In the genomic region with DNA sequence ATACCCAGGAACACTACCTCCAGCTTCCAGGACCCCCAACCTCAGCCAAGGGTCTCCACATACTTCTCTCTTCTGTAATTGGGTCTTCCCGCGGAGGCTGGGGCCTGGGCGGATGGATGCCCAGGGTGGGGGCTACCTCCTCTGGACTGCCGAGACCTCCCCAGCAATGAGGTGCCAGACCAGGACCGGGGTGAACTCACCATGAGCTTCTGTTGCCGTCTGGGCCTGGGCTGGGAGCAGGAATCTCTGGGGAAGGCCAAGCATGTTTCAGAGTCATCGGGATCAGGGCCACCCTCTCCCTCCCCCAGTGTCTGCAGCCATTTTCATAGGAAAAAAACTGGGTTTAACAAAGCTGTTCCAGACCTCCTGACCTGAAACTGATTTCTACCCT, we compare ENCODE assay signal across 27 cellular contexts. TPM values are rescaled to one million over a fixed set of nuclear protein-coding genes. Genes with fewer than 3 reads are reported as not detected.
DNase-seq lines count a peak whose midpoint lies in the region; ATAC-seq, FAIRE-seq and TF ChIP-seq lines count a peak whose summit lies in the region.
"Had no signal": no experiment of that assay in that cellular context is flagged by ENCODE, and none has a peak within 500 bp of the region (broad histone marks: within the 10 kb centered on the region; RNA-seq: fewer than 3 reads in every experiment).

No MANE protein-coding gene starts in this region.

- peak overlapping the region; percentile 92 for H3K4me2 ChIP-seq in HepG2 (ENCODE audit: low read depth, low read length)
- peak overlapping the region; percentile 97 for H3K4me2 ChIP-seq in hepatocyte
- H3K4me2 ChIP-seq: BLaER1 had no signal

- no peaks in the 10 kb centered on the region for H3K27me3 Mint-ChIP-seq in MCF 10A (ENCODE audit: insufficient read depth, unreplicated experiment)

- TF ChIP-seq POLR2A in HepG2 (IDR thresholded peaks at IDR 0.05; ENCODE audit: insufficient read depth in 1 of 2, low read depth in 2 of 2, low read length in 2 of 2) (no peak), right lobe of liver (IDR thresholded peaks at IDR 0.05) (no peak), ovary (IDR thresholded peaks at IDR 0.05) (no peak)

- H3K27me3 ChIP-seq in HepG2 (ENCODE audit: control insufficient read depth in 1 of 2, insufficient read depth in 2 of 2, low read length in 2 of 2) = peaks cover 21 to 91% of the 10 kb centered on the region in 2 experiments
- H3K27me3 ChIP-seq in right lobe of liver = no peaks in the 10 kb centered on the region
- no peaks in the 10 kb centered on the region for H3K27me3 ChIP-seq in hepatocyte
- H3K27me3 ChIP-seq in ovary = no peaks in the 10 kb centered on the region
- no peaks in the 10 kb centered on the region for H3K27me3 ChIP-seq in aorta (ENCODE audit: control insufficient read depth in 1 of 2, insufficient read depth in 2 of 2, low read length in 1 of 2)

- peaks cover 48% of the 10 kb centered on the region for H3K4me1 ChIP-seq in HepG2 (ENCODE audit: insufficient read depth, low read length)
- peaks cover 0 to 28% (median 13%) of the 10 kb centered on the region in 4 donors for H3K4me1 ChIP-seq in right lobe of liver
- H3K4me1 ChIP-seq in hepatocyte (ENCODE audit: insufficient read depth) = peaks cover 41% of the 10 kb centered on the region
- peaks cover 7% of the 10 kb centered on the region for H3K4me1 ChIP-seq in ovary (ENCODE audit: insufficient read depth)
- H3K4me1 ChIP-seq in aorta (ENCODE audit: control insufficient read depth in 1 of 2, insufficient read depth in 2 of 2, low read length in 2 of 2) = no peaks in the 10 kb centered on the region

- no peaks in the 10 kb centered on the region for H3K9me2 ChIP-seq in hepatocyte (replicated peaks; ENCODE audit: insufficient read depth)

- no peak for DNase-seq in HepG2 (ENCODE audit: low spot score)
- no peak for DNase-seq in right lobe of liver
- DNase-seq in hepatocyte (ENCODE audit: low spot score) = no peak
- DNase-seq in ovary = peak in 4 of 5 donors; percentile 17 to 37 (median 32)
- no peak for DNase-seq in NCI-H226
- DNase-seq in MCF 10A (ENCODE audit: unreplicated experiment) = no peak
- DNase-seq in foreskin fibroblast = no peak
- DNase-seq in aorta = no peak
- DNase-seq: activated CD4-positive, alpha-beta T cell treated with anti-CD3 and anti-CD28 coated beads, Interleukin-2, amount 10 ng/mL, durations not matched to agents 24 days and 14 days; activated naive CD4-positive, alpha-beta T cell treated with anti-CD3 and anti-CD28 coated beads for 36 hours; activated T-cell treated with anti-CD3 and anti-CD28 coated beads, Interleukin-2, amount 50 U/mL, for 72 hours; GOT3; naive thymus-derived CD8-positive, alpha-beta T cell; NCI-H1105 treated with DMSO at 0.1 percent for 48 hours; NCI-H2081 treated with DMSO at 0.1 percent for 48 hours; NCI-H510A; NK-92 treated with Interleukin-12 subunit alpha and Interleukin-12 subunit beta, amount 100 ng/mL, for 24 hours; stimulated activated CD4-positive, alpha-beta T cell treated with anti-CD3 and anti-CD28 coated beads, Interleukin-2, amount 100 ng/mL, for 48 hours; stimulated activated naive B cell treated with anti-CD40 and anti-IgM and Interleukin-4, amounts not matched to agents 10 μg/mL and 1 μg/mL and 100 μg/mL, for 72 hours; T-helper 2 cell; trophoblast cell had no signal

- no peak for TF ChIP-seq CTCF in HepG2 (CRISPR knock-in tag; IDR thresholded peaks at IDR 0.05)
- TF ChIP-seq CTCF in right lobe of liver (IDR thresholded peaks at IDR 0.05) = no peak
- TF ChIP-seq CTCF in hepatocyte (IDR thresholded peaks at IDR 0.05; ENCODE audit: poor library complexity) = no peak
- no peak for TF ChIP-seq CTCF in ovary (IDR thresholded peaks at IDR 0.05)
- TF ChIP-seq CTCF in MCF 10A (IDR thresholded peaks at IDR 0.05; ENCODE audit: unreplicated experiment) = no peak
- TF ChIP-seq CTCF in foreskin fibroblast (IDR thresholded peaks at IDR 0.05; ENCODE audit: low read depth, low read length) = no peak

- 61% methylated on average over 5 of the region's 7 CpGs for WGBS in HepG2 (ENCODE audit: low lambda C conversion rate)
- 78% methylated on average over 2 of the region's 7 CpGs for WGBS in right lobe of liver (ENCODE audit: insufficient coverage, low coverage, low lambda C conversion rate, missing lambda C conversion rate)
- 97% methylated on average over 7 of the region's 7 CpGs for WGBS in hepatocyte (ENCODE audit: low lambda C conversion rate, missing lambda C conversion rate)
- WGBS in ovary, 3 donors = 87 to 88% (median 87%) methylated on average over 7 of the region's 7 CpGs
- 95 to 96% methylated on average over 7 of the region's 7 CpGs for WGBS in aorta, 2 donors

- H3K4me3 ChIP-seq in HepG2 (replicated peaks in 1 of 3; ENCODE audit: insufficient read depth in 1 of 3, low read depth in 2 of 3, low read length in 3 of 3) (peak overlapping the region in 1 of 3 experiments; percentile 76; a peak in 1 of 6 replicates), right lobe of liver (no peak overlapping the region), hepatocyte (no peak overlapping the region), ovary (no peak overlapping the region), foreskin fibroblast (ENCODE audit: low read depth in 1 of 2, low read length in 2 of 2) (no peak overlapping the region), aorta (ENCODE audit: low read length in 2 of 2) (no peak overlapping the region)
- H3K4me3 ChIP-seq: BLaER1, prostate gland, SK-N-MC had no signal

- H3K4me1 Mint-ChIP-seq in MCF 10A (ENCODE audit: insufficient read depth, unreplicated experiment) = no peaks in the 10 kb centered on the region

- intact Hi-C loops in HepG2 (cut with micrococcal nuclease; ENCODE audit: unreplicated experiment) = loop anchor here (5.0 kb wide), 2 partner anchors 78 to 908 kb away; a partner anchor contains a TSS
- intact Hi-C loops in right lobe of liver (cut with DNase I) = loop anchor here in 1 of 2 donors (10.0 kb wide), 1 partner anchor 100 kb away; no protein-coding TSS in a partner anchor
- intact Hi-C loops in ovary (cut with DNase I) = no loop called here
- intact Hi-C loops in MCF 10A (cut with micrococcal nuclease) = no loop called here
- intact Hi-C loops in aorta (cut with DNase I) = loop anchor here in 1 of 2 donors (5.0 kb wide), 1 partner anchor 128 kb away; no protein-coding TSS in a partner anchor

- no peak for TF ChIP-seq RAD21 in HepG2 (CRISPR knock-in tag; IDR thresholded peaks at IDR 0.05)

- BruUV-seq in HepG2 (replicated peaks; lab: Mats Ljungman, UMichigan) = no TSS peak
- BruUV-seq in MCF 10A (replicated peaks; lab: Mats Ljungman, UMichigan) = no TSS peak

- TF ChIP-seq EP300 in HepG2 (IDR thresholded peaks at IDR 0.05; ENCODE audit: low read depth in 2 of 2, low read length in 2 of 2) (no peak), HepG2 (CRISPR knock-in tag; IDR thresholded peaks at IDR 0.05; ENCODE audit: borderline replicate concordance) (no peak), ovary (IDR thresholded peaks at IDR 0.05) (no peak)

- no peaks in the 10 kb centered on the region for H3K9me3 Mint-ChIP-seq in MCF 10A (ENCODE audit: unreplicated experiment)
- H3K9me3 Mint-ChIP-seq: activated CD4-positive, alpha-beta T cell treated with anti-CD3 and anti-CD28 coated beads, Interleukin-2, amount 10 ng/mL, durations not matched to agents 24 days and 14 days; activated naive CD4-positive, alpha-beta T cell treated with anti-CD3 and anti-CD28 coated beads for 36 hours; activated T-cell treated with anti-CD3 and anti-CD28 coated beads, Interleukin-2, amount 50 U/mL, for 72 hours; naive thymus-derived CD8-positive, alpha-beta T cell; stimulated activated naive B cell treated with anti-CD40 and anti-IgM and Interleukin-4, amounts not matched to agents 10 μg/mL and 1 μg/mL and 100 μg/mL, for 72 hours had no signal

- H3K9me3 ChIP-seq in HepG2 (ENCODE audit: low read length) (no peaks in the 10 kb centered on the region), right lobe of liver (no peaks in the 10 kb centered on the region), hepatocyte (ENCODE audit: low read depth) (no peaks in the 10 kb centered on the region), ovary (no peaks in the 10 kb centered on the region), aorta (ENCODE audit: control insufficient read depth, low read length) (no peaks in the 10 kb centered on the region)
- H3K9me3 ChIP-seq: BLaER1, prostate gland had no signal

- H3K36me3 ChIP-seq in HepG2 (replicated peaks in 1 of 2; ENCODE audit: control insufficient read depth in 1 of 2, insufficient read depth in 2 of 2, low read length in 2 of 2) (no peaks in the 10 kb centered on the region), right lobe of liver (no peaks in the 10 kb centered on the region), hepatocyte (replicated peaks; ENCODE audit: insufficient read depth, low read depth) (no peaks in the 10 kb centered on the region), ovary (no peaks in the 10 kb centered on the region), aorta (ENCODE audit: control insufficient read depth in 1 of 2, insufficient read depth in 2 of 2, low read length in 1 of 2) (no peaks in the 10 kb centered on the region)
- H3K36me3 ChIP-seq: prostate gland had no signal

- POLR2A ChIA-PET in HepG2 (lab: Yijun Ruan, JAX) = interaction anchor here (0.6 to 1.2 kb wide), 7 partner anchors 9 to 123 kb away, joined by 3 to 4 read pairs (median 3); a partner anchor contains a TSS
- POLR2A ChIA-PET in MCF 10A (lab: Yijun Ruan, JAX) = interaction anchor here (1.0 kb wide), 1 partner anchor 10 kb away, joined by 3 read pairs; a partner anchor contains a TSS

- in situ Hi-C loops in HepG2 (cut with HindIII; ENCODE audit: extremely low pct_ligation_motif_present, low pct_unique_long_range_greater_than_20kb) = no loop called here

- no peak overlapping the region for H3K4me3 Mint-ChIP-seq in MCF 10A (ENCODE audit: unreplicated experiment)
- H3K4me3 Mint-ChIP-seq: activated CD4-positive, alpha-beta T cell treated with anti-CD3 and anti-CD28 coated beads, Interleukin-2, amount 10 ng/mL, durations not matched to agents 24 days and 14 days; activated naive CD4-positive, alpha-beta T cell treated with anti-CD3 and anti-CD28 coated beads for 36 hours had no signal

- CTCF ChIA-PET in HepG2 (lab: Yijun Ruan, JAX; ENCODE audit: low intra/inter-chr PET ratio, low total read pairs) = no interaction called here
- CTCF ChIA-PET in MCF 10A (lab: Yijun Ruan, JAX) = interaction anchor here (0.8 to 0.9 kb wide), 2 partner anchors 10 to 21 kb away, joined by 3 to 4 read pairs; a partner anchor contains a TSS

- H3K27ac ChIP-seq in HepG2 (ENCODE audit: extremely low read length, insufficient read depth, low read length) = no peak overlapping the region
- H3K27ac ChIP-seq in right lobe of liver = no peak overlapping the region
- peak overlapping the region; percentile 99 for H3K27ac ChIP-seq in hepatocyte
- no peak overlapping the region for H3K27ac ChIP-seq in ovary
- H3K27ac ChIP-seq in aorta (ENCODE audit: low read depth in 1 of 2, low read length in 2 of 2) = no peak overlapping the region
- H3K27ac ChIP-seq: BLaER1 had no signal

- no peak overlapping the region for H3K27ac Mint-ChIP-seq in MCF 10A (ENCODE audit: low read depth, unreplicated experiment)
- H3K27ac Mint-ChIP-seq: activated CD4-positive, alpha-beta T cell treated with anti-CD3 and anti-CD28 coated beads, Interleukin-2, amount 10 ng/mL, durations not matched to agents 24 days and 14 days; activated naive CD4-positive, alpha-beta T cell treated with anti-CD3 and anti-CD28 coated beads for 36 hours; activated T-cell treated with anti-CD3 and anti-CD28 coated beads, Interleukin-2, amount 50 U/mL, for 72 hours; naive thymus-derived CD8-positive, alpha-beta T cell had no signal

- ATAC-seq in HepG2 (no peak), right lobe of liver (no peak), aorta (ENCODE audit: low FRiP score) (no peak)
- ATAC-seq: activated T-cell treated with anti-CD3 and anti-CD28 coated beads, Interleukin-2, amount 50 U/mL, for 72 hours; naive thymus-derived CD8-positive, alpha-beta T cell; stimulated activated naive B cell treated with anti-CD40 and anti-IgM and Interleukin-4, amounts not matched to agents 10 μg/mL and 1 μg/mL and 100 μg/mL, for 72 hours had no signal

- no peak overlapping the region for H2AFZ ChIP-seq in HepG2 (ENCODE audit: low read length)
- no peak overlapping the region for H2AFZ ChIP-seq in hepatocyte

- no peak for FAIRE-seq in HepG2 (lab: Jason Lieb, UNC)
- FAIRE-seq: frontal cortex, GM19239, keratinocyte had no signal

- H3K79me2 ChIP-seq in HepG2 (ENCODE audit: insufficient read depth, low read length) (no peaks in the 10 kb centered on the region), hepatocyte (peaks cover 26% of the 10 kb centered on the region)

- H4K20me1 ChIP-seq in HepG2 (ENCODE audit: insufficient read depth, low read length) = no peaks in the 10 kb centered on the region; the same call in 1 of the 2 replicates
- no peaks in the 10 kb centered on the region for H4K20me1 ChIP-seq in hepatocyte (ENCODE audit: insufficient read depth, poor library complexity, severe bottlenecking)

- no peaks in the 10 kb centered on the region for H3K36me3 Mint-ChIP-seq in MCF 10A (ENCODE audit: insufficient read depth, unreplicated experiment)
- H3K36me3 Mint-ChIP-seq: naive thymus-derived CD8-positive, alpha-beta T cell; stimulated activated naive B cell treated with anti-CD40 and anti-IgM and Interleukin-4, amounts not matched to agents 10 μg/mL and 1 μg/mL and 100 μg/mL, for 72 hours had no signal

- H3K9ac ChIP-seq in HepG2 (ENCODE audit: insufficient read depth, low read depth, low read length) = no peak overlapping the region; the same call in 1 of the 2 replicates
- H3K9ac ChIP-seq: BLaER1 had no signal

RNA-seq across cellular contexts. Expression of a gene that starts 10.3 kb away (rescaled TPM):
- total RNA-seq in HepG2 (2016; rRNA removed; fragmentation: Illumina TruSeq; extraction: Trizol) (0.94 and 1.7 TPM in 2 replicates), right lobe of liver (1 to 10 TPM; 2.5 to 6.4 (median 4.9) TPM), hepatocyte (6.6 and 8.6 TPM in 2 replicates), ovary (10 to 100 TPM in 6 of 7 donors, 1 to 10 TPM in 1; 7.6 to 31.9 (median 24.2) TPM), MCF 10A (2022) (7.4 and 9.2 TPM in 2 replicates), aorta (10 to 100 TPM; 22.8 to 49.3 TPM)
- total RNA-seq in HepG2 (2016; cell fraction: cytosol; rRNA removed; fragmentation: Illumina TruSeq; extraction: Trizol; ENCODE audit: low read depth) = 1.4 and 1.8 TPM in 2 replicates
- total RNA-seq in HepG2 (2016; cell fraction: insoluble cytoplasmic fraction; rRNA removed; fragmentation: Illumina TruSeq; extraction: Trizol) = 1.2 and 1.8 TPM in 2 replicates
- total RNA-seq in HepG2 (2016; cell fraction: membrane; rRNA removed; fragmentation: Illumina TruSeq; extraction: Trizol) = 1.2 and 1.9 TPM in 2 replicates
- total RNA-seq in HepG2 (2016; cell fraction: nucleus; rRNA removed; fragmentation: Illumina TruSeq; extraction: Trizol) = 2.8 and 3.9 TPM in 2 replicates
- polyA plus RNA-seq in HepG2 (2011; rRNA removed) (1.4 TPM in 2 replicates), hepatocyte (6.4 and 7.9 TPM in 2 replicates), ovary (10 to 100 TPM in 1 of 2 donors, 1 to 10 TPM in 1; 1.9 to 16.0 TPM), aorta (10 to 100 TPM in 1 of 2 donors, 1 to 10 TPM in 1; 3.9 to 16.8 TPM)
- 0.42 and 0.64 TPM in 2 replicates for polyA plus RNA-seq in HepG2 (2011; cell fraction: cytosol; rRNA removed)
- polyA plus RNA-seq in HepG2 (2011; cell fraction: nucleus; rRNA removed) = 15.9 and 22.2 TPM in 2 replicates
- 1.8 and 2.5 TPM in 2 replicates for polyA plus RNA-seq in HepG2 (2012)
- polyA plus RNA-seq in HepG2 (2016; cell fraction: cytosol; fragmentation: Illumina TruSeq; extraction: Trizol; ENCODE audit: low read depth) = 1.1 and 1.4 TPM in 2 replicates
- polyA plus RNA-seq in HepG2 (2016; cell fraction: insoluble cytoplasmic fraction; fragmentation: Illumina TruSeq; extraction: Trizol; ENCODE audit: low read depth) = 1.3 and 1.9 TPM in 2 replicates
- polyA plus RNA-seq in HepG2 (2016; cell fraction: membrane; fragmentation: Illumina TruSeq; extraction: Trizol; ENCODE audit: low read depth) = 1.9 and 2.3 TPM in 2 replicates
- 9.5 and 11.0 TPM in 2 replicates for polyA plus RNA-seq in HepG2 (2016; cell fraction: nucleus; fragmentation: Illumina TruSeq; extraction: Trizol; ENCODE audit: insufficient read depth, low read depth)
- polyA minus RNA-seq in HepG2 (2011; rRNA and poly(A)+ RNA removed; ENCODE audit: low replicate concordance) = 1.7 and 5.4 TPM in 2 replicates
- 1.1 and 1.9 TPM in 2 replicates for polyA minus RNA-seq in HepG2 (2011; cell fraction: cytosol; rRNA and poly(A)+ RNA removed)
- 5.5 and 5.9 TPM in 2 replicates for polyA minus RNA-seq in HepG2 (2011; cell fraction: nucleus; rRNA and poly(A)+ RNA removed)
- total RNA-seq: activated CD4-positive, alpha-beta T cell treated with anti-CD3 and anti-CD28 coated beads, Interleukin-2, amount 10 ng/mL, durations not matched to agents 24 days and 14 days; naive thymus-derived CD8-positive, alpha-beta T cell had no signal
- polyA plus RNA-seq: naive thymus-derived CD8-positive, alpha-beta T cell had no signal

Comparison
In these comparisons a context has a peak if more than half of its experiments do, and no peak if none do; other contexts are left out.
1. DNase-seq: peak in ovary (4 of 5); none in HepG2 (single experiment), right lobe of liver (0 of 3), hepatocyte (single experiment), NCI-H226 (single experiment), MCF 10A (single experiment), foreskin fibroblast (0 of 2) and aorta (0 of 2).